In genomic region chr1:8510041-8510823, GRCh38 we compare ENCODE assay signal across 8 cellular contexts.
DNase-seq lines count a peak whose midpoint lies in the region; ATAC-seq and TF ChIP-seq lines count a peak whose summit lies in the region.

No MANE protein-coding gene starts in this region.

- H3K27ac ChIP-seq in SJSA1 (peak overlapping the region; percentile 32), muscle layer of colon (ENCODE audit: low read depth, low read length) (peak overlapping the region; percentile 13), subcutaneous abdominal adipose tissue (ENCODE audit: low read depth, low read length) (peak overlapping the region; percentile 88)

- H3K4me1 ChIP-seq in SJSA1 (replicated peaks) = peaks cover 14% of the 10 kb centered on the region
- peaks cover 22% of the 10 kb centered on the region for H3K4me1 ChIP-seq in muscle layer of colon (ENCODE audit: insufficient read depth, low read length)
- H3K4me1 ChIP-seq in subcutaneous abdominal adipose tissue (ENCODE audit: control insufficient read depth in 5 of 5, insufficient read depth in 5 of 5, low read length in 5 of 5) = peaks cover 0 to 30% (median 25%) of the 10 kb centered on the region in 5 donors

- H3K9ac ChIP-seq in muscle layer of colon (ENCODE audit: low read length) (no peak overlapping the region), subcutaneous abdominal adipose tissue (ENCODE audit: low read length in 5 of 5) (peak overlapping the region in 2 of 5 donors; percentile 7 to 33)

- intact Hi-C loops in left colon (cut with DNase I, micrococcal nuclease) = no loop called here

- no peak for ATAC-seq in left colon

- H3K27me3 ChIP-seq in SJSA1 (replicated peaks) (no peaks in the 10 kb centered on the region), muscle layer of colon (ENCODE audit: control insufficient read depth in 1 of 2, insufficient read depth in 2 of 2, low read length in 2 of 2) (no peaks in the 10 kb centered on the region), subcutaneous abdominal adipose tissue (ENCODE audit: control insufficient read depth in 5 of 5, insufficient read depth in 4 of 5, low read length in 5 of 5) (no peaks in the 10 kb centered on the region)

- H3K4me3 ChIP-seq in SJSA1 (no peak overlapping the region), muscle layer of colon (ENCODE audit: low read depth in 1 of 2, low read length in 2 of 2) (peak overlapping the region; percentile 17 to 27), subcutaneous abdominal adipose tissue (ENCODE audit: low read depth in 1 of 5, low read length in 5 of 5) (peak overlapping the region in 2 of 5 donors; percentile 45)

- H3K36me3 ChIP-seq in SJSA1 = 0 out of 2 replicates have a peak, but pooled peaks cover 6% of the 10 kb centered on the region
- H3K36me3 ChIP-seq in muscle layer of colon (ENCODE audit: insufficient read depth, low read length) = peaks cover 6% of the 10 kb centered on the region
- H3K36me3 ChIP-seq in subcutaneous abdominal adipose tissue (ENCODE audit: control insufficient read depth in 5 of 5, insufficient read depth in 5 of 5, low read length in 5 of 5) = peaks cover 0 to 8% (median 5%) of the 10 kb centered on the region in 5 donors

- H3K9me3 ChIP-seq in SJSA1 (replicated peaks) = no peaks in the 10 kb centered on the region
- H3K9me3 ChIP-seq in muscle layer of colon (ENCODE audit: low read length) = no peaks in the 10 kb centered on the region
- H3K9me3 ChIP-seq in subcutaneous abdominal adipose tissue (ENCODE audit: control insufficient read depth in 5 of 5, low read length in 5 of 5) = no peaks in the 10 kb centered on the region

- TF ChIP-seq CTCF in AG09319 (IDR thresholded peaks at IDR 0.05; ENCODE audit: low read depth, low read length) = no peak

- DNase-seq in AG09319 (ENCODE audit: extremely low read depth, low read depth) (peak; percentile 87), SJSA1 (ENCODE audit: low read depth in 1 of 2, low spot score in 2 of 2) (peak in 1 of 2 experiments; percentile 59), cerebellar cortex (ENCODE audit: low spot score) (peak; percentile 33), dermis blood vessel endothelial cell (no peak), left colon (no peak), NOMO-1 treated with dmso at 0.1 percent for 144 hours (lab: John Stamatoyannopoulos, UW; ENCODE audit: unreplicated experiment) (no peak)

Comparison
In these comparisons a context has a peak if more than half of its experiments do, and no peak if none do; other contexts are left out.
1. DNase-seq: peak in AG09319 (single experiment) and cerebellar cortex (single experiment); none in dermis blood vessel endothelial cell (single experiment), left colon (0 of 2) and NOMO-1 treated with dmso at 0.1 percent for 144 hours (single experiment).
2. H3K27ac ChIP-seq: peak in every context shown above with its lines; median percentile 88 in subcutaneous abdominal adipose tissue; 32 in SJSA1; 13 in muscle layer of colon.